31 cellular contexts compared by ENCODE assay signal in genomic region chr7:1402110-1402790, GRCh38.
"Had no signal": no experiment of that assay in that cellular context is flagged by ENCODE, and none has a peak within 500 bp of the region (broad histone marks: within the 10 kb centered on the region; RNA-seq: fewer than 3 reads in every experiment).

No MANE protein-coding gene starts in this region.

- H2AFZ ChIP-seq: parathyroid adenoma had no signal

- H3K4me3 ChIP-seq: coronary artery, esophagus muscularis mucosa, gastroesophageal sphincter, heart right ventricle, lung, smooth muscle cell, suprapubic skin, transverse colon, upper lobe of right lung, vagina had no signal

- H3K27me3 ChIP-seq: vagina had no signal

- H3K36me3 Mint-ChIP-seq: natural killer cell had no signal

- DNase-seq: dermis blood vessel endothelial cell; effector memory CD4-positive, alpha-beta T cell; foreskin keratinocyte; heart right ventricle; hippocampal formation; kidney glomerular epithelial cell; left colon; left ventricle myocardium superior; natural killer cell; stimulated activated CD4-positive, alpha-beta T cell treated with anti-CD3 and anti-CD28 coated beads, Interleukin-12 subunit alpha, Interleukin-12 subunit beta, amount 100 ng/mL, for 4 hours; stimulated activated CD4-positive, alpha-beta T cell treated with anti-CD3 and anti-CD28 coated beads, Interleukin-1b, Interleukin-23, amount 100 ng/mL, for 48 hours; stimulated activated CD4-positive, alpha-beta T cell treated with anti-CD3 and anti-CD28 coated beads, Interleukin-4, amount 100 ng/mL, for 1 hour; stimulated activated CD8-positive, alpha-beta memory T cell treated with anti-CD3 and anti-CD28 coated beads, Interleukin-4, amount 100 ng/mL, for 48 hours; stimulated activated naive CD4-positive, alpha-beta T cell; stimulated activated naive CD8-positive, alpha-beta T cell treated with anti-CD3 and anti-CD28 coated beads, Interleukin-15, amount 100 ng/mL, for 72 hours; transverse colon; upper lobe of right lung had no signal

- H3K4me3 Mint-ChIP-seq: memory B cell; natural killer cell; stimulated activated naive CD8-positive, alpha-beta T cell treated with anti-CD3 and anti-CD28 coated beads, Interleukin-15, amount 100 ng/mL, for 72 hours had no signal

- H3K9me3 Mint-ChIP-seq: natural killer cell had no signal

- H3K9me3 ChIP-seq: neutrophil, suprapubic skin, transverse colon, upper lobe of right lung, vagina had no signal

- H3K4me2 ChIP-seq: smooth muscle cell had no signal

- H3K4me1 ChIP-seq: foreskin keratinocyte, parathyroid adenoma, transverse colon, upper lobe of right lung, vagina had no signal

- FAIRE-seq: endothelial cell of umbilical vein, islet of Langerhans had no signal

- ATAC-seq: foreskin keratinocyte; gastroesophageal sphincter; heart right ventricle; left colon; left ventricle myocardium superior; natural killer cell; sciatic nerve; stimulated activated naive CD8-positive, alpha-beta T cell treated with anti-CD3 and anti-CD28 coated beads, Interleukin-15, amount 100 ng/mL, for 72 hours; upper lobe of right lung had no signal

- H3K79me2 ChIP-seq: parathyroid adenoma had no signal

- H3K27ac Mint-ChIP-seq: memory B cell; natural killer cell; progenitor cell of endocrine pancreas; stimulated activated naive CD8-positive, alpha-beta T cell treated with anti-CD3 and anti-CD28 coated beads, Interleukin-15, amount 100 ng/mL, for 72 hours had no signal

- H3K27ac ChIP-seq: coronary artery, esophagus muscularis mucosa, foreskin keratinocyte, gastroesophageal sphincter, heart right ventricle, neutrophil, parathyroid adenoma, suprapubic skin, transverse colon, upper lobe of right lung, vagina had no signal

- H3K9ac ChIP-seq: parathyroid adenoma had no signal

- H3K36me3 ChIP-seq: esophagus muscularis mucosa, gastroesophageal sphincter, heart right ventricle, neutrophil, suprapubic skin, transverse colon, upper lobe of right lung, vagina had no signal
